ENCODE assay signal across 8 cellular contexts in genomic region chr17:136534-136933, GRCh38. TPM values are rescaled to one million over a fixed set of nuclear protein-coding genes. Genes with fewer than 3 reads are reported as not detected.
DNase-seq lines count a peak whose midpoint lies in the region; ATAC-seq and TF ChIP-seq lines count a peak whose summit lies in the region.
"Not testable (repeated sequence)": the region's sequence is repeated elsewhere in the genome, so short reads cannot be mapped to it uniquely, and the experiment has no call there.

No MANE protein-coding gene starts in this region.

- H3K27ac ChIP-seq in foreskin keratinocyte: not testable (repeated sequence)

- CTCF ChIA-PET in activated naive CD4-positive, alpha-beta T cell treated with anti-CD3 and anti-CD28 coated beads for 36 hours (lab: Charles Lee): not testable (repeated sequence)

- not testable (repeated sequence) for H3K4me1 ChIP-seq in foreskin keratinocyte

- intact Hi-C loops in activated naive CD4-positive, alpha-beta T cell treated with anti-CD3 and anti-CD28 coated beads for 36 hours (cut with micrococcal nuclease): not testable (repeated sequence)

- DNase-seq in AG09319 (ENCODE audit: extremely low read depth, low read depth); GM20000 (ENCODE audit: low spot score); foreskin keratinocyte: not testable (repeated sequence)
- DNase-seq in activated CD4-positive, alpha-beta T cell treated with anti-CD3 and anti-CD28 coated beads for 1 hour: peak; percentile 68
- peak; percentile 87 for DNase-seq in activated naive CD4-positive, alpha-beta T cell treated with anti-CD3 and anti-CD28 coated beads for 36 hours
- peak; percentile 82 for DNase-seq in neural crest cell (ENCODE audit: low read depth, low spot score)
- peak; percentile 66 for DNase-seq in stimulated activated CD8-positive, alpha-beta memory T cell treated with anti-CD3 and anti-CD28 coated beads, Interleukin-12 subunit alpha, Interleukin-12 subunit beta, amount 100 ng/mL, for 1 hour (ENCODE audit: low read depth)

- not testable (repeated sequence) for H3K4me1 Mint-ChIP-seq in activated naive CD4-positive, alpha-beta T cell treated with anti-CD3 and anti-CD28 coated beads for 36 hours (ENCODE audit: low read depth); neural crest cell

- not testable (repeated sequence) for H3K27me3 ChIP-seq in foreskin keratinocyte

- TF ChIP-seq CTCF in AG09319 (IDR thresholded peaks at IDR 0.05; ENCODE audit: low read depth, low read length) (peak; percentile 28), GM20000 (IDR thresholded peaks at IDR 0.05; ENCODE audit: extremely low read depth, missing control alignments) (peak; percentile 57), neural crest cell (conservative IDR thresholded peaks at IDR 0.05) (peak; percentile 66)
- not testable (repeated sequence) for TF ChIP-seq CTCF in foreskin keratinocyte (conservative IDR thresholded peaks at IDR 0.05)

- not testable (repeated sequence) for H3K27me3 Mint-ChIP-seq in activated naive CD4-positive, alpha-beta T cell treated with anti-CD3 and anti-CD28 coated beads for 36 hours (ENCODE audit: low read depth); neural crest cell (ENCODE audit: low read depth)

- not testable (repeated sequence) for H3K9me3 Mint-ChIP-seq in activated naive CD4-positive, alpha-beta T cell treated with anti-CD3 and anti-CD28 coated beads for 36 hours; neural crest cell

- not testable (repeated sequence) for H3K36me3 Mint-ChIP-seq in activated naive CD4-positive, alpha-beta T cell treated with anti-CD3 and anti-CD28 coated beads for 36 hours (ENCODE audit: low read depth); neural crest cell (ENCODE audit: low read depth)

- peak; percentile 45 for ATAC-seq in HG03520 (IDR thresholded peaks at IDR 0.05; ENCODE audit: unreplicated experiment)
- ATAC-seq in foreskin keratinocyte: peak; percentile 66

- not testable (repeated sequence) for H3K4me3 Mint-ChIP-seq in activated naive CD4-positive, alpha-beta T cell treated with anti-CD3 and anti-CD28 coated beads for 36 hours; neural crest cell

- H3K27ac Mint-ChIP-seq in activated naive CD4-positive, alpha-beta T cell treated with anti-CD3 and anti-CD28 coated beads for 36 hours; neural crest cell (ENCODE audit: unreplicated experiment): not testable (repeated sequence)

RNA-seq across cellular contexts. Expression of gene SCGB1C2, which starts 0.8 kb away (rescaled TPM):
- not detected for total RNA-seq in activated naive CD4-positive, alpha-beta T cell treated with anti-CD3 and anti-CD28 coated beads for 36 hours
- not detected in 2 replicates for total RNA-seq in foreskin keratinocyte
- not detected in 2 replicates for polyA plus RNA-seq in foreskin keratinocyte
- total RNA-seq in neural crest cell: not detected in 2 replicates

RNA-seq across cellular contexts. Expression of gene DOC2B, which starts 44.9 kb away (rescaled TPM):
- under 1 TPM in 1 of 2 experiments, not detected in 1; 0.14 TPM for total RNA-seq in activated naive CD4-positive, alpha-beta T cell treated with anti-CD3 and anti-CD28 coated beads for 36 hours
- not detected in 2 replicates for total RNA-seq in foreskin keratinocyte
- polyA plus RNA-seq in foreskin keratinocyte: not detected in 2 replicates
- total RNA-seq in neural crest cell: 0.91 and 1.0 TPM in 2 replicates
